27 cellular contexts compared by ENCODE assay signal in genomic region chr12:66028388-66028787, GRCh38.
"Had no signal": no experiment of that assay in that cellular context is flagged by ENCODE, and none has a peak within 500 bp of the region (broad histone marks: within the 10 kb centered on the region; RNA-seq: fewer than 3 reads in every experiment).

No MANE protein-coding gene starts in this region.

- H3K4me3 ChIP-seq: ascending aorta, breast epithelium, cardiac muscle cell, colonic mucosa had no signal

- ATAC-seq: activated CD4-positive, alpha-beta T cell treated with anti-CD3 and anti-CD28 coated beads for 36 hours; activated CD8-positive, alpha-beta memory T cell treated with anti-CD3 and anti-CD28 coated beads, Interleukin-2, amount 10 ng/mL, durations not matched to agents 7 days and 5 days; activated CD8-positive, alpha-beta T cell treated with anti-CD3 and anti-CD28 coated beads, Interleukin-2, amount 10 ng/mL, durations not matched to agents 7 days and 5 days; activated naive CD4-positive, alpha-beta T cell treated with anti-CD3 and anti-CD28 coated beads, Interleukin-2, amount 50 U/mL, for 72 hours; esophagus mucosa had no signal

- H3K4me1 ChIP-seq: ascending aorta, breast epithelium, colonic mucosa had no signal

- H3K9me3 ChIP-seq: ascending aorta, breast epithelium, colonic mucosa had no signal

- H3K36me3 ChIP-seq: ascending aorta, breast epithelium, cardiac muscle cell, colonic mucosa had no signal

- DNase-seq: activated CD4-positive, alpha-beta memory T cell treated with anti-CD3 and anti-CD28 coated beads for 36 hours; activated CD4-positive, alpha-beta T cell treated with anti-CD3 and anti-CD28 coated beads for 36 hours; activated CD4-positive, alpha-beta T cell treated with anti-CD3 and anti-CD28 coated beads, Interleukin-2, amount 10 ng/mL, durations not matched to agents 24 days and 14 days; activated CD4-positive, CD25-positive, alpha-beta regulatory T cell; activated CD4-positive, CD25-positive, alpha-beta regulatory T cell treated with anti-CD3 and anti-CD28 coated beads, Interleukin-2, amount 50 U/mL, for 72 hours; activated CD8-positive, alpha-beta memory T cell treated with anti-CD3 and anti-CD28 coated beads, Interleukin-2, amount 10 ng/mL, durations not matched to agents 7 days and 5 days; activated CD8-positive, alpha-beta memory T cell treated with anti-CD3 and anti-CD28 coated beads, Interleukin-2, amount 50 U/mL, for 4 hours; activated CD8-positive, alpha-beta T cell treated with anti-CD3 and anti-CD28 coated beads, Interleukin-2, amount 10 ng/mL, durations not matched to agents 7 days and 5 days; activated effector memory CD4-positive, alpha-beta T cell treated with anti-CD3 and anti-CD28 coated beads, Interleukin-2, amount 50 U/mL, for 16 hours; activated naive CD4-positive, alpha-beta T cell treated with anti-CD3 and anti-CD28 coated beads, Interleukin-2, amount 10 ng/mL, durations not matched to agents 7 days and 5 days; activated naive CD8-positive, alpha-beta T cell treated with anti-CD3 and anti-CD28 coated beads, Interleukin-2, amount 10 ng/mL, durations not matched to agents 7 days and 5 days; activated T-cell treated with anti-CD3 and anti-CD28 coated beads, Interleukin-2, amount 50 U/mL, for 1 hour; activated T-cell treated with anti-CD3 and anti-CD28 coated beads, Interleukin-2, amount 50 U/mL, for 48 hours; central memory CD4-positive, alpha-beta T cell; cerebellar nuclear complex; colonic mucosa; effector memory CD4-positive, alpha-beta T cell; endodermal cell; foreskin fibroblast; head of caudate nucleus; T-helper 2 cell had no signal

- H3K27ac ChIP-seq: ascending aorta, breast epithelium, cardiac muscle cell, colonic mucosa had no signal

- FAIRE-seq: frontal cortex had no signal

- H3K27me3 ChIP-seq: ascending aorta, breast epithelium, cardiac muscle cell had no signal
